18 cellular contexts compared by ENCODE assay signal in the genomic region with DNA sequence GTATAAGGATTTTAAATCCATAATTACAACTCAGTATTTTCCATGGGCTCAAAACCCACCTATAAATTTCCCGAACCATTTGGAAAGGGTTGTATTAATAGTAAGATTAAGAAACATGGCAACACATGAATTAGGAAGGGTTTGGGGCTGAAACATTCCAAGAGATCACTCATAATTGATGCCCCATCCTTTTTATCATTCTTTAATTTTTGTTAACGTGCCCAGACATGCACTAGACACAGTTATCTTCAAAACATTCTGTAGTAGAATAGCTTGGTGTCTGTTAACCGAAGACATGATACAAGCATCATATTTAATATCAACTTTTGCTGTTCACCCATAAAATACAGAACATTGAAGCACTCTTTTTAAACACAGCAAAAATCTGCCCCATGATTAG.
A peak's percentile ranks its signal among the peaks of the same experiment; 100 is the strongest.
DNase-seq lines count a peak whose midpoint lies in the region; ATAC-seq, FAIRE-seq and TF ChIP-seq lines count a peak whose summit lies in the region.
"Had no signal": no experiment of that assay in that cellular context is flagged by ENCODE, and none has a peak within 500 bp of the region (broad histone marks: within the 10 kb centered on the region; RNA-seq: fewer than 3 reads in every experiment).

No MANE protein-coding gene starts in this region.

- H2BK15ac ChIP-seq in neuronal stem cell (ENCODE audit: low read length), result no peak overlapping the region

- no peaks in the 10 kb centered on the region for H3K79me2 ChIP-seq in PC-3 (ENCODE audit: low read length)

- no peak overlapping the region for H2BK120ac ChIP-seq in neuronal stem cell (ENCODE audit: low read depth, low read length)

- H4K20me1 ChIP-seq in PC-3 (ENCODE audit: low read length), result no peaks in the 10 kb centered on the region
- H4K20me1 ChIP-seq: BLaER1 treated with 17β-estradiol and CSF1 and Interleukin-3, amounts not matched to agents 10 nM and 100 nM had no signal

- H3K79me1 ChIP-seq in neuronal stem cell (ENCODE audit: low read depth, low read length), result no peaks in the 10 kb centered on the region

- H3K9me2 ChIP-seq in PC-3 (replicated peaks; ENCODE audit: low read length), result no peaks in the 10 kb centered on the region

- POLR2A ChIA-PET in A549 (lab: Yijun Ruan, JAX) (no interaction called here), PC-3 (lab: Charles Lee; ENCODE audit: unreplicated experiment) (interaction anchor here (0.6 kb wide), 1 partner anchor 107 kb away, joined by 11 read pairs; a partner anchor contains a TSS)

- TF ChIP-seq POLR2A in A549 (IDR thresholded peaks at IDR 0.05; ENCODE audit: low read length) (no peak), body of pancreas (IDR thresholded peaks at IDR 0.05) (no peak)

- no peak overlapping the region for H4K8ac ChIP-seq in neuronal stem cell (ENCODE audit: low read depth, low read length)

- no peaks in the 10 kb centered on the region for H3K36me3 ChIP-seq in PC-3 (ENCODE audit: low read depth, low read length)
- no peaks in the 10 kb centered on the region for H3K36me3 ChIP-seq in neuronal stem cell (replicated peaks in 1 of 2; ENCODE audit: control insufficient read depth in 2 of 2, insufficient read depth in 2 of 2, low read length in 2 of 2)
- H3K36me3 ChIP-seq in body of pancreas (replicated peaks in 1 of 2; ENCODE audit: insufficient read depth in 1 of 2, low read depth in 2 of 2), result no peaks in the 10 kb centered on the region
- H3K36me3 ChIP-seq: BLaER1 treated with 17β-estradiol and CSF1 and Interleukin-3, amounts not matched to agents 10 nM and 100 nM had no signal

- no TSS peak for BruUV-seq in PC-3 (replicated peaks; lab: Mats Ljungman, UMichigan)

- H3K27me3 ChIP-seq in PC-3 (ENCODE audit: low read length) (no peaks in the 10 kb centered on the region), neuronal stem cell (ENCODE audit: control insufficient read depth in 3 of 3, insufficient read depth in 3 of 3, low read depth in 1 of 3, low read length in 3 of 3) (no peaks in the 10 kb centered on the region), body of pancreas (no peaks in the 10 kb centered on the region)
- H3K27me3 ChIP-seq: BLaER1 treated with 17β-estradiol and CSF1 and Interleukin-3, amounts not matched to agents 10 nM and 100 nM had no signal

- no peak overlapping the region for H2BK12ac ChIP-seq in neuronal stem cell (ENCODE audit: low read length)

- intact Hi-C loops in PC-3 (cut with micrococcal nuclease) (loop anchor here (5.0 kb wide), 1 partner anchor 88 kb away; no protein-coding TSS in a partner anchor), body of pancreas (cut with DNase I) (no loop called here)

- peaks cover 19% of the 10 kb centered on the region for H3F3A ChIP-seq in PC-3 (ENCODE audit: low read length, unreplicated experiment)

- peak overlapping the region; percentile 37 for H2AFZ ChIP-seq in PC-3 (ENCODE audit: low read length)
- peak overlapping the region; percentile 36 for H2AFZ ChIP-seq in neuronal stem cell (ENCODE audit: low read length)
- H2AFZ ChIP-seq: PC-9 had no signal

- TF ChIP-seq RAD21 in A549 (conservative IDR thresholded peaks at IDR 0.05 in 1 of 2, IDR thresholded peaks at IDR 0.05 in 1 of 2), result no peak

- FAIRE-seq in A549 (lab: Jason Lieb, UNC), result no peak
- FAIRE-seq: A204.1, D721Med, GM12891, GM18507, H1 had no signal

- no peak for TF ChIP-seq EP300 in A549 (IDR thresholded peaks at IDR 0.05)

- H3K9ac ChIP-seq in PC-3 (ENCODE audit: low read length) (peak overlapping the region; percentile 66; the same call in 1 of the 2 replicates), neuronal stem cell (ENCODE audit: low read depth, low read length, poor library complexity) (no peak overlapping the region)
- H3K9ac ChIP-seq: BLaER1 treated with 17β-estradiol and CSF1 and Interleukin-3, amounts not matched to agents 10 nM and 100 nM had no signal

- TF ChIP-seq CTCF in A549 (IDR thresholded peaks at IDR 0.05) (no peak), PC-3 (conservative IDR thresholded peaks at IDR 0.05; ENCODE audit: low read depth, low read length) (no peak), epithelial cell of esophagus (IDR thresholded peaks at IDR 0.05; ENCODE audit: insufficient read depth, low read depth, low read length, missing control alignments) (no peak), body of pancreas (IDR thresholded peaks at IDR 0.05) (no peak)

- H3K9me3 ChIP-seq in A549 (no peaks in the 10 kb centered on the region), PC-3 (ENCODE audit: low read length) (no peaks in the 10 kb centered on the region), neuronal stem cell (replicated peaks in 1 of 2; ENCODE audit: control insufficient read depth in 2 of 2, insufficient read depth in 1 of 2, low read depth in 1 of 2, low read length in 2 of 2) (no peaks in the 10 kb centered on the region), body of pancreas (no peaks in the 10 kb centered on the region)
- H3K9me3 ChIP-seq: BLaER1 treated with 17β-estradiol and CSF1 and Interleukin-3, amounts not matched to agents 10 nM and 100 nM had no signal

- CTCF ChIA-PET in A549 (lab: Yijun Ruan, JAX), result interaction anchor here (0.6 to 1.5 kb wide), 4 partner anchors 41 to 262 kb away, joined by 3 to 4 read pairs (median 4); no protein-coding TSS in a partner anchor
- CTCF ChIA-PET in PC-3 (lab: Charles Lee), result no interaction called here

- no peak overlapping the region for H3K4ac ChIP-seq in neuronal stem cell (ENCODE audit: low read length)

- no peak overlapping the region for H3K18ac ChIP-seq in neuronal stem cell (ENCODE audit: low read length)

- H3K4me3 ChIP-seq in A549 (no peak overlapping the region), PC-3 (ENCODE audit: low read length) (no peak overlapping the region), epithelial cell of esophagus (ENCODE audit: low read length) (no peak overlapping the region), neuronal stem cell (ENCODE audit: low read length in 2 of 2) (no peak overlapping the region), body of pancreas (no peak overlapping the region)
- H3K4me3 ChIP-seq: BLaER1 treated with 17β-estradiol and CSF1 and Interleukin-3, amounts not matched to agents 10 nM and 100 nM; PC-9 had no signal

- H3K4me1 ChIP-seq in A549 (peaks cover 48% of the 10 kb centered on the region), PC-3 (ENCODE audit: insufficient read depth, low read length) (peaks cover 67% of the 10 kb centered on the region), neuronal stem cell (ENCODE audit: control insufficient read depth in 2 of 2, insufficient read depth in 1 of 2, low read depth in 1 of 2, low read length in 2 of 2) (peaks cover 0 to 5% of the 10 kb centered on the region in 2 donors), body of pancreas (no peaks in the 10 kb centered on the region)

- DNase-seq in A549 (ENCODE audit: low read depth in 1 of 2, low spot score in 1 of 2) (no peak), PC-3 (no peak), epithelial cell of esophagus (ENCODE audit: low read depth) (peak; percentile 66), neuronal stem cell (ENCODE audit: low spot score) (no peak), NOMO-1 treated with dmso at 0.1 percent for 144 hours (lab: John Stamatoyannopoulos, UW; ENCODE audit: unreplicated experiment) (no peak), NCI-H1930 (lab: John Stamatoyannopoulos, UW) (no peak), body of pancreas (no peak)
- DNase-seq in activated effector memory CD4-positive, alpha-beta T cell treated with anti-CD3 and anti-CD28 coated beads, Interleukin-2, amount 50 U/mL, for 16 hours, result no peak
- DNase-seq: KBM-7, NCI-H187, NCI-H524, PC-9 had no signal

- H3K27ac ChIP-seq in A549 (peak overlapping the region; percentile 41 to 71; a peak in 4 of 6 replicates), PC-3 (ENCODE audit: low read length) (peak overlapping the region; percentile 91), neuronal stem cell (replicated peaks; ENCODE audit: low read length) (no peak overlapping the region), body of pancreas (no peak overlapping the region)
- H3K27ac ChIP-seq: BLaER1 treated with 17β-estradiol and CSF1 and Interleukin-3, amounts not matched to agents 10 nM and 100 nM; PC-9 had no signal

- H3K14ac ChIP-seq in neuronal stem cell (ENCODE audit: low read length), result no peak overlapping the region

- H2BK5ac ChIP-seq in neuronal stem cell (ENCODE audit: low read length), result no peak overlapping the region

- H2AK5ac ChIP-seq in neuronal stem cell (ENCODE audit: low read depth, low read length), result no peak overlapping the region

- no peak for ATAC-seq in A549
- ATAC-seq in PC-3, result no peak
- no peak for ATAC-seq in body of pancreas

- WGBS in A549 (ENCODE audit: missing lambda C conversion rate), result 87% methylated on average over 3 of the region's 3 CpGs
- WGBS in neuronal stem cell (ENCODE audit: extremely low coverage in 2 of 2, insufficient read length in 2 of 2, insufficient replicate concordance in 1 of 2), 2 donors, result no CpG with 5 or more reads among the region's 3 CpGs
- 68 to 76% methylated on average over 3 of the region's 3 CpGs for WGBS in body of pancreas, 2 donors

- H4K91ac ChIP-seq in neuronal stem cell (ENCODE audit: low read depth, low read length, poor library complexity), result no peak overlapping the region

- no peak overlapping the region for H3K4me2 ChIP-seq in A549
- peak overlapping the region; percentile 40 for H3K4me2 ChIP-seq in PC-3 (ENCODE audit: low read length)
- H3K4me2 ChIP-seq in neuronal stem cell (ENCODE audit: insufficient read depth, low read length, poor library complexity, severe bottlenecking), result no peak overlapping the region
- H3K4me2 ChIP-seq: BLaER1 treated with 17β-estradiol and CSF1 and Interleukin-3, amounts not matched to agents 10 nM and 100 nM; PC-9 had no signal

- no peak overlapping the region for H3K23ac ChIP-seq in neuronal stem cell (ENCODE audit: low read depth, low read length, poor library complexity)

TF ChIP-seq in A549, 52 proteins besides CTCF, POLR2A, EP300 and RAD21 (continues in another document):
- TF ChIP-seq FOSL2 (IDR thresholded peaks at IDR 0.05) (no peak), FOSL2 (CRISPR knock-in tag; IDR thresholded peaks at IDR 0.05) (no peak), MAFK (IDR thresholded peaks at IDR 0.05; ENCODE audit: partially characterized antibody) (no peak), FOSB (CRISPR knock-in tag; IDR thresholded peaks at IDR 0.05) (no peak), ZNF302 (CRISPR knock-in tag; IDR thresholded peaks at IDR 0.05) (no peak), ZC3H11A (IDR thresholded peaks at IDR 0.05) (no peak), MAZ (IDR thresholded peaks at IDR 0.05; ENCODE audit: borderline replicate concordance, low read depth, low read length) (no peak), GATA3 (IDR thresholded peaks at IDR 0.05; ENCODE audit: borderline replicate concordance) (no peak), HOXB5 (CRISPR knock-in tag; IDR thresholded peaks at IDR 0.05) (no peak)
- TF ChIP-seq, protein P1, sequence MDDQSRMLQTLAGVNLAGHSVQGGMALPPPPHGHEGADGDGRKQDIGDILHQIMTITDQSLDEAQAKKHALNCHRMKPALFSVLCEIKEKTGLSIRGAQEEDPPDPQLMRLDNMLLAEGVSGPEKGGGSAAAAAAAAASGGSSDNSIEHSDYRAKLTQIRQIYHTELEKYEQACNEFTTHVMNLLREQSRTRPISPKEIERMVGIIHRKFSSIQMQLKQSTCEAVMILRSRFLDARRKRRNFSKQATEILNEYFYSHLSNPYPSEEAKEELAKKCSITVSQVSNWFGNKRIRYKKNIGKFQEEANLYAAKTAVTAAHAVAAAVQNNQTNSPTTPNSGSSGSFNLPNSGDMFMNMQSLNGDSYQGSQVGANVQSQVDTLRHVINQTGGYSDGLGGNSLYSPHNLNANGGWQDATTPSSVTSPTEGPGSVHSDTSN (IDR thresholded peaks at IDR 0.05), result no peak

Comparison
In these comparisons a context has a peak if more than half of its experiments do, and no peak if none do; other contexts are left out.
1. H3K27ac ChIP-seq: peak in A549 (2 of 2) and PC-3 (single experiment); none in neuronal stem cell (single experiment) and body of pancreas (0 of 4).